4 cellular contexts compared by ENCODE assay signal in genomic region chr11:59095972-59096575, GRCh38. TPM values are rescaled to one million over a fixed set of nuclear protein-coding genes. Genes with fewer than 3 reads are reported as not detected.
"Had no signal": no experiment of that assay in that cellular context is flagged by ENCODE, and none has a peak within 500 bp of the region (broad histone marks: within the 10 kb centered on the region; RNA-seq: fewer than 3 reads in every experiment).

No MANE protein-coding gene starts in this region.

RNA-seq across cellular contexts. Expression of gene GLYATL1B, which starts 10.0 kb away (rescaled TPM):
- total RNA-seq: NCI-H460, PC-3, SK-MEL-5 had no signal
- polyA plus RNA-seq: SK-N-SH had no signal
